Comparison of ENCODE assay signal across 15 cellular contexts in the genomic region with DNA sequence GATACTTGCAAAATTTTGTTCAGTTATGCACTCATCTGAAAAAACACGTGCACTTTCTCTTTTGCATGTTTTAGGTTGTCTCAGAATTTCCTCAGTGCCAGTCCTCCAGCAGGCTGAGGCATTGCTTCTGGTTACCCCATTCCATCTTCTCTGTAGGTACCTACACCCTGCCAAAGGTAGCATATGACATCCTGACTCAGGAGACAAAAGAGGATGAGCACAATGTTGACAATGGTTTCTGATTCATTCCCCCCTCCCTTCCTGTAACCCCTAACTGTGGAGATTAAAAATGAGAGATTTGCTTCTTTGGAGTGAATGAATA.
DNase-seq lines count a peak whose midpoint lies in the region; ATAC-seq lines count a peak whose summit lies in the region.
"Had no signal": no experiment of that assay in that cellular context is flagged by ENCODE, and none has a peak within 500 bp of the region (broad histone marks: within the 10 kb centered on the region; RNA-seq: fewer than 3 reads in every experiment).

No MANE protein-coding gene starts in this region.

- H3K4me3 Mint-ChIP-seq in activated T-helper 2 cell treated with anti-CD3 and anti-CD28 coated beads, Interferon-gamma antibody, Interleukin-2, Interleukin-4, amounts not matched to agents 10 μg/mL and 5 μg/mL and 100 μg/mL, durations not matched to agents 14 hours and 24 hours and 36 hours (ENCODE audit: low read depth): no peak overlapping the region

- no peaks in the 10 kb centered on the region for H3K4me1 Mint-ChIP-seq in activated T-helper 2 cell treated with anti-CD3 and anti-CD28 coated beads, Interferon-gamma antibody, Interleukin-2, Interleukin-4, amounts not matched to agents 10 μg/mL and 5 μg/mL and 100 μg/mL, durations not matched to agents 14 hours and 24 hours and 36 hours (ENCODE audit: low read depth)

- no peaks in the 10 kb centered on the region for H3K36me3 Mint-ChIP-seq in activated T-helper 2 cell treated with anti-CD3 and anti-CD28 coated beads, Interferon-gamma antibody, Interleukin-2, Interleukin-4, amounts not matched to agents 10 μg/mL and 5 μg/mL and 100 μg/mL, durations not matched to agents 14 hours and 24 hours and 36 hours (ENCODE audit: low read depth)

- DNase-seq in AML-193 (lab: John Stamatoyannopoulos, UW) (peak; percentile 72 to 84), NAMALWA (ENCODE audit: low spot score) (peak; percentile 53), putamen (ENCODE audit: low spot score) (no peak), anterior cingulate cortex (lab: John Stamatoyannopoulos, UW) (no peak), NCI-H2107 (lab: John Stamatoyannopoulos, UW) (no peak)
- no peak for DNase-seq in activated T-helper 2 cell treated with anti-CD3 and anti-CD28 coated beads, Interferon-gamma antibody, Interleukin-2, Interleukin-4, amounts not matched to agents 10 μg/mL and 5 μg/mL and 100 μg/mL, durations not matched to agents 14 hours and 24 hours and 36 hours (ENCODE audit: low spot score)
- DNase-seq: activated naive CD4-positive, alpha-beta T cell treated with anti-CD3 and anti-CD28 coated beads, Interleukin-2, amount 50 U/mL, for 16 hours; dorsolateral prefrontal cortex; EL; left ventricle myocardium inferior; pancreas; stimulated activated CD4-positive, alpha-beta T cell treated with anti-CD3 and anti-CD28 coated beads, Interleukin-4, amount 100 ng/mL, for 24 hours had no signal

- intact Hi-C loops in activated T-helper 2 cell treated with anti-CD3 and anti-CD28 coated beads, Interferon-gamma antibody, Interleukin-2, Interleukin-4, amounts not matched to agents 10 μg/mL and 5 μg/mL and 100 μg/mL, durations not matched to agents 14 hours and 24 hours and 36 hours (cut with micrococcal nuclease): no loop called here

- no peaks in the 10 kb centered on the region for H3K9me3 Mint-ChIP-seq in activated T-helper 2 cell treated with anti-CD3 and anti-CD28 coated beads, Interferon-gamma antibody, Interleukin-2, Interleukin-4, amounts not matched to agents 10 μg/mL and 5 μg/mL and 100 μg/mL, durations not matched to agents 14 hours and 24 hours and 36 hours

- no peak overlapping the region for H3K27ac Mint-ChIP-seq in activated T-helper 2 cell treated with anti-CD3 and anti-CD28 coated beads, Interferon-gamma antibody, Interleukin-2, Interleukin-4, amounts not matched to agents 10 μg/mL and 5 μg/mL and 100 μg/mL, durations not matched to agents 14 hours and 24 hours and 36 hours

- H3K27me3 Mint-ChIP-seq in activated T-helper 2 cell treated with anti-CD3 and anti-CD28 coated beads, Interferon-gamma antibody, Interleukin-2, Interleukin-4, amounts not matched to agents 10 μg/mL and 5 μg/mL and 100 μg/mL, durations not matched to agents 14 hours and 24 hours and 36 hours (ENCODE audit: low read depth): no peaks in the 10 kb centered on the region

- ATAC-seq in GM19043 (IDR thresholded peaks at IDR 0.05; ENCODE audit: low read depth, unreplicated experiment): peak; percentile 36
- peak; percentile 54 for ATAC-seq in HG02763 (IDR thresholded peaks at IDR 0.05; ENCODE audit: unreplicated experiment)
- ATAC-seq: gastroesophageal sphincter, pancreas had no signal

Comparison
In these comparisons a context has a peak if more than half of its experiments do, and no peak if none do; other contexts are left out.
1. DNase-seq: peak in AML-193 (2 of 2) and NAMALWA (single experiment); none in putamen (single experiment), anterior cingulate cortex (0 of 58), activated T-helper 2 cell treated with anti-CD3 and anti-CD28 coated beads, Interferon-gamma antibody, Interleukin-2, Interleukin-4, amounts not matched to agents 10 μg/mL and 5 μg/mL and 100 μg/mL, durations not matched to agents 14 hours and 24 hours and 36 hours (single experiment) and NCI-H2107 (single experiment).